ENCODE assay signal across 8 cellular contexts in the genomic region with DNA sequence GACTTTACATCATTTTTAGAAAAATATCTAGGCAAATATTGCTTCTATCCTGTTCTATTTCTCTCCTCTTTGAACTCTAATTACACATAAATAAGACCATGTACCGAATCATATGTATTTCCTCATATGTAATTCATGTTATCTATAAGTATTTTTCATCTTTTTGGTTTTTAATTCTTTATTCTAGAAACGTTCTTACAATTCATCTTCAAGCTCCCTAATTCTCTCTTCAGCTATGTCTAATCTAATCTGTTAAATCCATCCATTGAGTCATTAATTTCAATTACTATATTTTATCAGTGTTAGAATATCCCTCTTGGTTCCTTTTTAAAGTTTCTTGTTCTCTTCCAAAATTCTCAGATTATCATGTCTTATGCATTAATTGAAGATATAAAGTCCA.
"Had no signal": no experiment of that assay in that cellular context is flagged by ENCODE, and none has a peak within 500 bp of the region (broad histone marks: within the 10 kb centered on the region; RNA-seq: fewer than 3 reads in every experiment).

No MANE protein-coding gene starts in this region.

- H3K27ac ChIP-seq: KMS-11 had no signal

- H3K27ac Mint-ChIP-seq: GM23338, H9 had no signal

- FAIRE-seq: H1, HTR-8/SVneo had no signal

- DNase-seq: H9, HCEC 1CT, IMR-90, KBM-7 had no signal

- ATAC-seq: GM23338 had no signal

- H3K4me3 ChIP-seq: GM23338 had no signal

- H3K9ac ChIP-seq: KMS-11 had no signal

- H2AFZ ChIP-seq: GM23338 had no signal

- H3K4me2 ChIP-seq: GM23338, KMS-11 had no signal

- H3K4me3 Mint-ChIP-seq: GM23338, H9 had no signal
